ENCODE assay signal across 20 cellular contexts in genomic region chr3:179509701-179510100, GRCh38. TPM values are rescaled to one million over a fixed set of nuclear protein-coding genes. Genes with fewer than 3 reads are reported as not detected.
DNase-seq lines count a peak whose midpoint lies in the region; ATAC-seq, FAIRE-seq and TF ChIP-seq lines count a peak whose summit lies in the region.
"Had no signal": no experiment of that assay in that cellular context is flagged by ENCODE, and none has a peak within 500 bp of the region (broad histone marks: within the 10 kb centered on the region; RNA-seq: fewer than 3 reads in every experiment).

No MANE protein-coding gene starts in this region.

- H3K9me3 ChIP-seq in HepG2 (ENCODE audit: low read length) (no peaks in the 10 kb centered on the region), right lobe of liver (no peaks in the 10 kb centered on the region), K562 (replicated peaks; ENCODE audit: control insufficient read depth, insufficient read depth, low read depth, low read length) (no peaks in the 10 kb centered on the region), suprapubic skin (no peaks in the 10 kb centered on the region)
- H3K9me3 ChIP-seq: A549; BLaER1 treated with 17β-estradiol and CSF1 and Interleukin-3, amounts not matched to agents 10 nM and 100 nM; Caco-2 had no signal

- no peak for DNase-seq in HepG2 (ENCODE audit: low spot score)
- no peak for DNase-seq in right lobe of liver
- DNase-seq in K562 (ENCODE audit: extremely low read depth in 1 of 4, low spot score in 3 of 4), result no peak
- DNase-seq in NCI-H345 treated with DMSO at 0.1 percent for 48 hours (lab: John Stamatoyannopoulos, UW; ENCODE audit: unreplicated experiment), result no peak
- DNase-seq in suprapubic skin (ENCODE audit: low spot score in 2 of 2), result no peak
- DNase-seq: AML-193; Caco-2; Calu3; CD4-positive, alpha-beta T cell; CD8-positive, alpha-beta T cell; DMS79 treated with DMSO at 0.1 percent for 48 hours; GF-D8 had no signal

- H3K27ac ChIP-seq in HepG2 (ENCODE audit: extremely low read length, insufficient read depth, low read length) (no peak overlapping the region), right lobe of liver (no peak overlapping the region), K562 (ENCODE audit: extremely low read depth, low read depth, low read length) (no peak overlapping the region), suprapubic skin (no peak overlapping the region)
- H3K27ac ChIP-seq: 22Rv1; A549; BLaER1 treated with 17β-estradiol and CSF1 and Interleukin-3, amounts not matched to agents 10 nM and 100 nM; C4-2B had no signal

- H4K20me1 ChIP-seq in HepG2 (ENCODE audit: insufficient read depth, low read length) (no peaks in the 10 kb centered on the region), K562 (replicated peaks; ENCODE audit: control insufficient read depth, insufficient read depth, low read length) (no peaks in the 10 kb centered on the region)
- H4K20me1 ChIP-seq: BLaER1 treated with 17β-estradiol and CSF1 and Interleukin-3, amounts not matched to agents 10 nM and 100 nM had no signal

- ATAC-seq in HepG2, result no peak
- no peak for ATAC-seq in right lobe of liver
- peak; percentile 66 for ATAC-seq in K562
- ATAC-seq: A549; CD8-positive, alpha-beta T cell had no signal

- H3K27me3 ChIP-seq in HepG2 (ENCODE audit: control insufficient read depth in 1 of 2, insufficient read depth in 2 of 2, low read length in 2 of 2) (0 out of 5 replicates have a peak, but pooled peaks cover 0 to 3% of the 10 kb centered on the region in 2 experiments), right lobe of liver (no peaks in the 10 kb centered on the region), K562 (ENCODE audit: control insufficient read depth in 2 of 2, insufficient read depth in 2 of 2, low read length in 2 of 2) (peaks cover 0 to 2% of the 10 kb centered on the region in 2 experiments; a peak in 2 of 5 replicates), suprapubic skin (no peaks in the 10 kb centered on the region)
- H3K27me3 ChIP-seq: BLaER1 treated with 17β-estradiol and CSF1 and Interleukin-3, amounts not matched to agents 10 nM and 100 nM had no signal

- H3K9me1 ChIP-seq in K562 (ENCODE audit: control insufficient read depth, insufficient read depth, low read length), result no peaks in the 10 kb centered on the region

- H3K4me2 ChIP-seq in HepG2 (ENCODE audit: low read depth, low read length) (no peak overlapping the region), K562 (ENCODE audit: insufficient read depth, low read length) (no peak overlapping the region)
- H3K4me2 ChIP-seq: A549; BLaER1 treated with 17β-estradiol and CSF1 and Interleukin-3, amounts not matched to agents 10 nM and 100 nM had no signal

- in situ Hi-C loops in HepG2 (cut with HindIII; ENCODE audit: extremely low pct_ligation_motif_present, low pct_unique_long_range_greater_than_20kb), result no loop called here
- in situ Hi-C loops in K562 (cut with MboI), result no loop called here

- H3K36me3 ChIP-seq in HepG2 (replicated peaks in 1 of 2; ENCODE audit: control insufficient read depth in 1 of 2, insufficient read depth in 2 of 2, low read length in 2 of 2) (no peaks in the 10 kb centered on the region), right lobe of liver (no peaks in the 10 kb centered on the region), K562 (ENCODE audit: control insufficient read depth, insufficient read depth, low read length) (no peaks in the 10 kb centered on the region), suprapubic skin (no peaks in the 10 kb centered on the region)
- H3K36me3 ChIP-seq: BLaER1 treated with 17β-estradiol and CSF1 and Interleukin-3, amounts not matched to agents 10 nM and 100 nM had no signal

- H2AFZ ChIP-seq in HepG2 (ENCODE audit: low read length), result no peak overlapping the region
- no peak overlapping the region for H2AFZ ChIP-seq in K562 (ENCODE audit: low read depth, low read length)

- intact Hi-C loops in HepG2 (cut with micrococcal nuclease; ENCODE audit: unreplicated experiment) (no loop called here), right lobe of liver (cut with DNase I) (no loop called here), K562 (cut with micrococcal nuclease) (no loop called here)

- TF ChIP-seq RAD21 in HepG2 (CRISPR knock-in tag; IDR thresholded peaks at IDR 0.05), result no peak
- TF ChIP-seq RAD21 in K562 (CRISPR knock-in tag; conservative IDR thresholded peaks at IDR 0.05 in 1 of 2, IDR thresholded peaks at IDR 0.05 in 1 of 2), result no peak

- H3K79me2 ChIP-seq in HepG2 (ENCODE audit: insufficient read depth, low read length) (no peaks in the 10 kb centered on the region), K562 (ENCODE audit: control insufficient read depth, insufficient read depth, low read length) (no peaks in the 10 kb centered on the region)

- no peak for TF ChIP-seq EP300 in HepG2 (IDR thresholded peaks at IDR 0.05; ENCODE audit: low read depth in 2 of 2, low read length in 2 of 2)
- no peak for TF ChIP-seq EP300 in HepG2 (CRISPR knock-in tag; IDR thresholded peaks at IDR 0.05; ENCODE audit: borderline replicate concordance)
- TF ChIP-seq EP300 in K562 (IDR thresholded peaks at IDR 0.05; ENCODE audit: low read length), result no peak
- no peak for TF ChIP-seq EP300 in suprapubic skin (IDR thresholded peaks at IDR 0.05)

- H3K4me1 ChIP-seq in HepG2 (ENCODE audit: insufficient read depth, low read length) (no peaks in the 10 kb centered on the region), right lobe of liver (no peaks in the 10 kb centered on the region), K562 (replicated peaks in 1 of 2; ENCODE audit: control insufficient read depth in 2 of 2, insufficient read depth in 2 of 2, low read length in 2 of 2) (no peaks in the 10 kb centered on the region), suprapubic skin (no peaks in the 10 kb centered on the region)
- H3K4me1 ChIP-seq: A549 had no signal

- WGBS in HepG2 (ENCODE audit: low lambda C conversion rate), result 10% methylated on average over 4 of the region's 4 CpGs
- WGBS in right lobe of liver (ENCODE audit: insufficient coverage, low coverage, low lambda C conversion rate, missing lambda C conversion rate), result 55% methylated on average over 4 of the region's 4 CpGs
- 10% methylated on average over 4 of the region's 4 CpGs for WGBS in K562 (ENCODE audit: insufficient coverage, low coverage, missing lambda C conversion rate)
- WGBS in suprapubic skin, result 90% methylated on average over 4 of the region's 4 CpGs

- no peak for TF ChIP-seq POLR2A in HepG2 (IDR thresholded peaks at IDR 0.05; ENCODE audit: insufficient read depth in 1 of 2, low read depth in 2 of 2, low read length in 2 of 2)
- no peak for TF ChIP-seq POLR2A in right lobe of liver (IDR thresholded peaks at IDR 0.05)
- no peak for TF ChIP-seq POLR2A in K562 (conservative IDR thresholded peaks at IDR 0.05)
- TF ChIP-seq POLR2A in suprapubic skin (IDR thresholded peaks at IDR 0.05), result no peak

- POLR2A ChIA-PET in HepG2 (lab: Yijun Ruan, JAX) (no interaction called here), K562 (lab: Yijun Ruan, JAX) (interaction anchor here (0.6 kb wide), 1 partner anchor 144 kb away, joined by 4 read pairs; no protein-coding TSS in a partner anchor)

- H3K4me3 ChIP-seq in HepG2 (replicated peaks in 1 of 3; ENCODE audit: insufficient read depth in 1 of 3, low read depth in 2 of 3, low read length in 3 of 3), result no peak overlapping the region
- no peak overlapping the region for H3K4me3 ChIP-seq in right lobe of liver
- no peak overlapping the region for H3K4me3 ChIP-seq in K562
- H3K4me3 ChIP-seq in suprapubic skin, result no peak overlapping the region
- H3K4me3 ChIP-seq: A549; BLaER1 treated with 17β-estradiol and CSF1 and Interleukin-3, amounts not matched to agents 10 nM and 100 nM had no signal

- FAIRE-seq in HepG2 (lab: Jason Lieb, UNC) (no peak), K562 (lab: Jason Lieb, UNC) (no peak)
- FAIRE-seq: A549, D721Med, G401.6, GM12891, GM19239 had no signal

- H3K9ac ChIP-seq in HepG2 (ENCODE audit: insufficient read depth, low read depth, low read length) (no peak overlapping the region), K562 (ENCODE audit: insufficient read depth in 1 of 2, low read depth in 2 of 2, low read length in 2 of 2) (no peak overlapping the region)
- H3K9ac ChIP-seq: BLaER1 treated with 17β-estradiol and CSF1 and Interleukin-3, amounts not matched to agents 10 nM and 100 nM had no signal

- CTCF ChIA-PET in HepG2 (lab: Yijun Ruan, JAX; ENCODE audit: low intra/inter-chr PET ratio, low total read pairs) (no interaction called here), K562 (lab: Yijun Ruan, JAX; ENCODE audit: low intra/inter-chr PET ratio) (no interaction called here)

- TF ChIP-seq CTCF in HepG2 (CRISPR knock-in tag; IDR thresholded peaks at IDR 0.05) (no peak), right lobe of liver (IDR thresholded peaks at IDR 0.05) (no peak), K562 (IDR thresholded peaks at IDR 0.05 in 2 of 3, conservative IDR thresholded peaks at IDR 0.05 in 1 of 3; ENCODE audit: insufficient read depth in 2 of 3, low read depth in 1 of 3, low read length in 3 of 3) (no peak), suprapubic skin (IDR thresholded peaks at IDR 0.05) (no peak)

- BruUV-seq in HepG2 (replicated peaks; lab: Mats Ljungman, UMichigan), result no TSS peak
- BruUV-seq in K562 (replicated peaks; lab: Mats Ljungman, UMichigan), result no TSS peak

RNA-seq across cellular contexts. Expression of gene ACTL6A, which starts 53.0 kb away (rescaled TPM):
- total RNA-seq in HepG2 (2016; rRNA removed; fragmentation: Illumina TruSeq; extraction: Trizol), result 84.1 and 116 TPM in 2 replicates
- total RNA-seq in HepG2 (2016; cell fraction: cytosol; rRNA removed; fragmentation: Illumina TruSeq; extraction: Trizol; ENCODE audit: low read depth), result 16.4 and 20.7 TPM in 2 replicates
- total RNA-seq in HepG2 (2016; cell fraction: insoluble cytoplasmic fraction; rRNA removed; fragmentation: Illumina TruSeq; extraction: Trizol), result 86.5 and 121 TPM in 2 replicates
- total RNA-seq in HepG2 (2016; cell fraction: membrane; rRNA removed; fragmentation: Illumina TruSeq; extraction: Trizol), result 31.9 and 33.1 TPM in 2 replicates
- total RNA-seq in HepG2 (2016; cell fraction: nucleus; rRNA removed; fragmentation: Illumina TruSeq; extraction: Trizol), result 55.0 and 58.8 TPM in 2 replicates
- polyA plus RNA-seq in HepG2 (2011; rRNA removed), result 43.7 and 58.1 TPM in 2 replicates
- polyA plus RNA-seq in HepG2 (2011; cell fraction: cytosol; rRNA removed), result 35.5 and 40.7 TPM in 2 replicates
- polyA plus RNA-seq in HepG2 (2011; cell fraction: nucleus; rRNA removed), result 69.6 and 84.5 TPM in 2 replicates
- polyA plus RNA-seq in HepG2 (2012), result 28.8 and 43.7 TPM in 2 replicates
- polyA plus RNA-seq in HepG2 (2016; cell fraction: cytosol; fragmentation: Illumina TruSeq; extraction: Trizol; ENCODE audit: low read depth), result 10.2 and 11.3 TPM in 2 replicates
- polyA plus RNA-seq in HepG2 (2016; cell fraction: insoluble cytoplasmic fraction; fragmentation: Illumina TruSeq; extraction: Trizol; ENCODE audit: low read depth), result 99.9 and 106 TPM in 2 replicates
- 19.7 and 20.1 TPM in 2 replicates for polyA plus RNA-seq in HepG2 (2016; cell fraction: membrane; fragmentation: Illumina TruSeq; extraction: Trizol; ENCODE audit: low read depth)
- 110 and 131 TPM in 2 replicates for polyA plus RNA-seq in HepG2 (2016; cell fraction: nucleus; fragmentation: Illumina TruSeq; extraction: Trizol; ENCODE audit: insufficient read depth, low read depth)
- 18.2 and 73.1 TPM in 2 replicates for polyA minus RNA-seq in HepG2 (2011; rRNA and poly(A)+ RNA removed; ENCODE audit: low replicate concordance)
- polyA minus RNA-seq in HepG2 (2011; cell fraction: cytosol; rRNA and poly(A)+ RNA removed), result 22.5 and 24.9 TPM in 2 replicates
- 51.0 and 56.7 TPM in 2 replicates for polyA minus RNA-seq in HepG2 (2011; cell fraction: nucleus; rRNA and poly(A)+ RNA removed)
- 10 to 100 TPM; 10.6 to 38.0 (median 15.5) TPM for total RNA-seq in right lobe of liver
- 77.9 and 152 TPM in 2 replicates for total RNA-seq in K562 (2011; cell fraction: chromatin; rRNA removed; ENCODE audit: low replicate concordance)
- total RNA-seq in K562 (2011; cell fraction: nucleolus; rRNA removed), result 41.5 and 48.8 TPM in 2 replicates
- 114 and 127 TPM in 2 replicates for total RNA-seq in K562 (2011; cell fraction: nucleoplasm; rRNA removed)
- total RNA-seq in K562 (2014; rRNA removed), result 117 and 127 TPM in 2 replicates
- total RNA-seq in K562 (2014; rRNA removed; fragmentation: Illumina TruSeq; extraction: Trizol), result 157 and 180 TPM in 2 replicates
- total RNA-seq in K562 (2015; rRNA removed; fragmentation: Illumina TruSeq; extraction: Trizol), result 137 and 142 TPM in 2 replicates
- 107 TPM in 2 replicates for total RNA-seq in K562 (2021)
- polyA plus RNA-seq in K562 (2011; rRNA removed), result 159 and 225 TPM in 2 replicates
- 99.3 and 138 TPM in 2 replicates for polyA plus RNA-seq in K562 (2011; cell fraction: cytosol; rRNA removed)
- 139 and 160 TPM in 2 replicates for polyA plus RNA-seq in K562 (2011; cell fraction: nucleus; rRNA removed)
- polyA plus RNA-seq in K562 (2012), result 89.8 and 151 TPM in 2 replicates
- 178 and 186 TPM in 2 replicates for polyA plus RNA-seq in K562 (2014; fragmentation: Illumina TruSeq; extraction: Trizol)
- polyA plus RNA-seq in K562 (2014; fragmentation: Nextera tagmentation; extraction: Ambion mirVana), result 100 to 1,000 TPM; 229 to 243 TPM
- 151 and 155 TPM in 2 replicates for polyA plus RNA-seq in K562 (2014; rRNA removed)
- 140 and 142 TPM in 2 replicates for polyA minus RNA-seq in K562 (2011; rRNA and poly(A)+ RNA removed)
- 49.0 and 61.5 TPM in 2 replicates for polyA minus RNA-seq in K562 (2011; cell fraction: cytosol; rRNA and poly(A)+ RNA removed)
- 49.3 and 106 TPM in 2 replicates for polyA minus RNA-seq in K562 (2011; cell fraction: nucleus; rRNA and poly(A)+ RNA removed)
- total RNA-seq in suprapubic skin, result 10 to 100 TPM; 46.3 to 74.8 (median 69.5) TPM

RNA-seq across cellular contexts. Expression of gene GNB4, which starts 58.4 kb away (rescaled TPM):
- 0.13 and 0.36 TPM in 2 replicates for total RNA-seq in HepG2 (2016; rRNA removed; fragmentation: Illumina TruSeq; extraction: Trizol)
- not detected in 2 replicates for total RNA-seq in HepG2 (2016; cell fraction: cytosol; rRNA removed; fragmentation: Illumina TruSeq; extraction: Trizol; ENCODE audit: low read depth)
- total RNA-seq in HepG2 (2016; cell fraction: insoluble cytoplasmic fraction; rRNA removed; fragmentation: Illumina TruSeq; extraction: Trizol), result 0.18 and 0.22 TPM in 2 replicates
- total RNA-seq in HepG2 (2016; cell fraction: membrane; rRNA removed; fragmentation: Illumina TruSeq; extraction: Trizol), result 0.10 and 0.22 TPM in 2 replicates
- 0.09 and 0.13 TPM in 2 replicates for total RNA-seq in HepG2 (2016; cell fraction: nucleus; rRNA removed; fragmentation: Illumina TruSeq; extraction: Trizol)
- polyA plus RNA-seq in HepG2 (2011; rRNA removed), result 0.01 and 0.07 TPM in 2 replicates
- 0.01 and 0.04 TPM in 2 replicates for polyA plus RNA-seq in HepG2 (2011; cell fraction: cytosol; rRNA removed)
- polyA plus RNA-seq in HepG2 (2011; cell fraction: nucleus; rRNA removed), result not detected in 2 replicates
- 0.25 and 0.31 TPM in 2 replicates for polyA plus RNA-seq in HepG2 (2012)
- polyA plus RNA-seq in HepG2 (2016; cell fraction: cytosol; fragmentation: Illumina TruSeq; extraction: Trizol; ENCODE audit: low read depth), result 0.01 TPM in 1 of 2 replicates, not detected in the other
- polyA plus RNA-seq in HepG2 (2016; cell fraction: insoluble cytoplasmic fraction; fragmentation: Illumina TruSeq; extraction: Trizol; ENCODE audit: low read depth), result 0.19 and 0.20 TPM in 2 replicates
- polyA plus RNA-seq in HepG2 (2016; cell fraction: membrane; fragmentation: Illumina TruSeq; extraction: Trizol; ENCODE audit: low read depth), result 0.02 and 0.05 TPM in 2 replicates
- not detected in 2 replicates for polyA plus RNA-seq in HepG2 (2016; cell fraction: nucleus; fragmentation: Illumina TruSeq; extraction: Trizol; ENCODE audit: insufficient read depth, low read depth)
- 0.66 and 46.6 TPM in 2 replicates for polyA minus RNA-seq in HepG2 (2011; rRNA and poly(A)+ RNA removed; ENCODE audit: low replicate concordance)
- 0.20 and 0.53 TPM in 2 replicates for polyA minus RNA-seq in HepG2 (2011; cell fraction: cytosol; rRNA and poly(A)+ RNA removed)
- polyA minus RNA-seq in HepG2 (2011; cell fraction: nucleus; rRNA and poly(A)+ RNA removed), result 0.26 and 0.75 TPM in 2 replicates
- 1 to 10 TPM; 2.9 to 9.5 (median 5.2) TPM for total RNA-seq in right lobe of liver
- 10.7 and 22.4 TPM in 2 replicates for total RNA-seq in K562 (2011; cell fraction: chromatin; rRNA removed; ENCODE audit: low replicate concordance)
- total RNA-seq in K562 (2011; cell fraction: nucleolus; rRNA removed), result 4.8 and 8.7 TPM in 2 replicates
- total RNA-seq in K562 (2011; cell fraction: nucleoplasm; rRNA removed), result 16.1 and 23.0 TPM in 2 replicates
- 18.3 and 20.0 TPM in 2 replicates for total RNA-seq in K562 (2014; rRNA removed)
- total RNA-seq in K562 (2014; rRNA removed; fragmentation: Illumina TruSeq; extraction: Trizol), result 34.7 and 38.4 TPM in 2 replicates
- total RNA-seq in K562 (2015; rRNA removed; fragmentation: Illumina TruSeq; extraction: Trizol), result 24.8 and 26.2 TPM in 2 replicates
- 27.9 and 28.8 TPM in 2 replicates for total RNA-seq in K562 (2021)
- 30.6 and 36.7 TPM in 2 replicates for polyA plus RNA-seq in K562 (2011; rRNA removed)
- polyA plus RNA-seq in K562 (2011; cell fraction: cytosol; rRNA removed), result 8.2 and 23.4 TPM in 2 replicates
- polyA plus RNA-seq in K562 (2011; cell fraction: nucleus; rRNA removed), result 4.4 and 8.0 TPM in 2 replicates
- polyA plus RNA-seq in K562 (2012), result 9.1 and 12.8 TPM in 2 replicates
- 19.1 and 21.4 TPM in 2 replicates for polyA plus RNA-seq in K562 (2014; fragmentation: Illumina TruSeq; extraction: Trizol)
- polyA plus RNA-seq in K562 (2014; fragmentation: Nextera tagmentation; extraction: Ambion mirVana), result 1 to 10 TPM; 6.8 to 7.2 TPM
- polyA plus RNA-seq in K562 (2014; rRNA removed), result 11.7 and 16.9 TPM in 2 replicates
- polyA minus RNA-seq in K562 (2011; rRNA and poly(A)+ RNA removed), result 94.2 and 96.0 TPM in 2 replicates
- 26.3 and 32.2 TPM in 2 replicates for polyA minus RNA-seq in K562 (2011; cell fraction: cytosol; rRNA and poly(A)+ RNA removed)
- polyA minus RNA-seq in K562 (2011; cell fraction: nucleus; rRNA and poly(A)+ RNA removed), result 6.1 and 12.0 TPM in 2 replicates
- 10 to 100 TPM; 70.5 to 91.1 (median 83.4) TPM for total RNA-seq in suprapubic skin

Comparison
In these comparisons a context has a peak if more than half of its experiments do, and no peak if none do; other contexts are left out.
1. Of the 241 proteins assayed by ChIP-seq in both HepG2 and K562: peak only in HepG2: none; only in K562: CEBPB; in both: CEBPG; in neither: 238; mixed calls (peak in some experiments, not most) for 1.